Comparison of ENCODE assay signal across 8 cellular contexts in the genomic region with DNA sequence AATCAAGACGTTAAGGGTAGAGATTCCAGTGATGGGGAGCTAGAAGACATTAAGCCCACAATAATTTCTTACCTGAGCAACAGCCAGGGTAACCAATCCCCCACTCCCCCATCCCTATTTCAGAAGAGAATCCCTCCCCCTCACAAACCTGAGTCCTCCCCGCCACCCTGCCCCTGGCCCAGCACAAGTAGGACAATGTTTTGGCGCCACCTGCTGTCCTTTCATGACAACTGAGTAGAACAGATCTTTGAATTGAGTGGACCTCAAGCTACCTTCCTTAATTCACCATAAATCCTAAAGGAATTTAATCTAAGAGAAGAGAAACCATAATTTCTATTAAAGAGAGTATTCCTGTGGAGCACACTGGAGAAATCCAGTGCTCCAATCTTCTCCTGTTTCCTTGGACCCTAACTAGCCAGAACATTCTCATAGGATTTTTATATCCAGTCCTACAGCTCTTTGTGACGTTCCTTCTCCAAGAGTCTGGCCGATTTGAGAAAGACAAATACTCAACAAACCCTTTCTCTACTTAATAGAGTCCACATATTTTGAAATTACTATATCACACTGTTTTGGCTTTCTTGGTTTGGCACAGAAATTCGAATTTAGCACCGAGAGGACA. TPM values are rescaled to one million over a fixed set of nuclear protein-coding genes. Genes with fewer than 3 reads are reported as not detected.
A peak's percentile ranks its signal among the peaks of the same experiment; 100 is the strongest.
DNase-seq lines count a peak whose midpoint lies in the region; ATAC-seq and TF ChIP-seq lines count a peak whose summit lies in the region.

No MANE protein-coding gene starts in this region.

- H3K9me3 Mint-ChIP-seq in CD8-positive, alpha-beta T cell: no peaks in the 10 kb centered on the region
- no peaks in the 10 kb centered on the region for H3K9me3 Mint-ChIP-seq in activated naive CD8-positive, alpha-beta T cell treated with anti-CD3 and anti-CD28 coated beads, Interleukin-2, amount 10 ng/mL, durations not matched to agents 7 days and 5 days

- peaks cover 8% of the 10 kb centered on the region for H3K4me1 Mint-ChIP-seq in CD8-positive, alpha-beta T cell (ENCODE audit: low read depth)
- H3K4me1 Mint-ChIP-seq in activated naive CD8-positive, alpha-beta T cell treated with anti-CD3 and anti-CD28 coated beads, Interleukin-2, amount 10 ng/mL, durations not matched to agents 7 days and 5 days: peaks cover 5% of the 10 kb centered on the region

- H3K4me1 ChIP-seq in CD8-positive, alpha-beta T cell (ENCODE audit: insufficient read depth, low read length): peaks cover 6% of the 10 kb centered on the region
- H3K4me1 ChIP-seq in heart right ventricle: peaks cover 0 to 26% (median 14%) of the 10 kb centered on the region in 9 donors
- H3K4me1 ChIP-seq in sigmoid colon: no peaks in the 10 kb centered on the region

- H3K4me3 ChIP-seq in CD8-positive, alpha-beta T cell (ENCODE audit: low read depth, low read length): no peak overlapping the region
- no peak overlapping the region for H3K4me3 ChIP-seq in HFF-Myc (replicated peaks; ENCODE audit: low read depth, low read length)
- no peak overlapping the region for H3K4me3 ChIP-seq in heart right ventricle
- no peak overlapping the region for H3K4me3 ChIP-seq in sigmoid colon

- no peaks in the 10 kb centered on the region for H3K27me3 Mint-ChIP-seq in CD8-positive, alpha-beta T cell (ENCODE audit: low read depth)
- H3K27me3 Mint-ChIP-seq in activated naive CD8-positive, alpha-beta T cell treated with anti-CD3 and anti-CD28 coated beads, Interleukin-2, amount 10 ng/mL, durations not matched to agents 7 days and 5 days: no peaks in the 10 kb centered on the region

- H3K27ac Mint-ChIP-seq in CD8-positive, alpha-beta T cell: no peak overlapping the region
- no peak overlapping the region for H3K27ac Mint-ChIP-seq in activated naive CD8-positive, alpha-beta T cell treated with anti-CD3 and anti-CD28 coated beads, Interleukin-2, amount 10 ng/mL, durations not matched to agents 7 days and 5 days

- no peak for TF ChIP-seq EP300 in sigmoid colon (IDR thresholded peaks at IDR 0.05)

- no peaks in the 10 kb centered on the region for H3K9me3 ChIP-seq in CD8-positive, alpha-beta T cell (ENCODE audit: low read length)
- H3K9me3 ChIP-seq in heart right ventricle (no peaks in the 10 kb centered on the region), sigmoid colon (no peaks in the 10 kb centered on the region)

- H3K4me3 Mint-ChIP-seq in CD8-positive, alpha-beta T cell: no peak overlapping the region
- H3K4me3 Mint-ChIP-seq in activated naive CD8-positive, alpha-beta T cell treated with anti-CD3 and anti-CD28 coated beads, Interleukin-2, amount 10 ng/mL, durations not matched to agents 7 days and 5 days: no peak overlapping the region

- POLR2A ChIA-PET in CD8-positive, alpha-beta T cell (lab: Charles Lee): interaction anchor here (0.6 kb wide), 1 partner anchor 53 kb away, joined by 3 read pairs; no protein-coding TSS in a partner anchor
- POLR2A ChIA-PET in activated naive CD8-positive, alpha-beta T cell treated with anti-CD3 and anti-CD28 coated beads, Interleukin-2, amount 10 ng/mL, durations not matched to agents 7 days and 5 days (lab: Charles Lee): interaction anchor here (0.6 kb wide), 1 partner anchor 92 kb away, joined by 5 read pairs; no protein-coding TSS in a partner anchor

- DNase-seq in CD8-positive, alpha-beta T cell: peak in 6 of 7 experiments; percentile 34 to 66 (median 62)
- DNase-seq in HFF-Myc (ENCODE audit: extremely low read depth, low read depth) (no peak), SK-N-DZ (ENCODE audit: low spot score) (peak; percentile 62), heart right ventricle (peak; percentile 39 to 70), sigmoid colon (no peak), occipital lobe (lab: John Stamatoyannopoulos, UW) (no peak)
- peak; percentile 49 for DNase-seq in activated naive CD8-positive, alpha-beta T cell treated with anti-CD3 and anti-CD28 coated beads, Interleukin-2, amount 10 ng/mL, durations not matched to agents 7 days and 5 days

- intact Hi-C loops in CD8-positive, alpha-beta T cell (cut with DNase I, micrococcal nuclease): loop anchor here (1.0 to 10.0 kb wide), 4 partner anchors 61 to 265 kb away; a partner anchor contains a TSS
- intact Hi-C loops in heart right ventricle (cut with DNase I): loop anchor here (1.0 to 10.0 kb wide), 9 partner anchors 35 to 65 kb away; no protein-coding TSS in a partner anchor
- intact Hi-C loops in sigmoid colon (cut with DNase I): loop anchor here (1.0 kb wide), 1 partner anchor 61 kb away; no protein-coding TSS in a partner anchor

- WGBS in heart right ventricle, 2 donors: 52 to 57% methylated on average over 7 of the region's 7 CpGs
- WGBS in sigmoid colon, 2 donors: 48 to 63% methylated on average over 7 of the region's 7 CpGs

- CTCF ChIA-PET in CD8-positive, alpha-beta T cell (lab: Charles Lee): interaction anchor here (0.7 to 9.9 kb wide), 32 partner anchors 8 to 267 kb away, joined by 3 to 95 read pairs (median 4); a partner anchor contains a TSS

- TF ChIP-seq CTCF in CD8-positive, alpha-beta T cell (IDR thresholded peaks at IDR 0.05): peak; percentile 80
- peak; percentile 73 for TF ChIP-seq CTCF in HFF-Myc (IDR thresholded peaks at IDR 0.05; ENCODE audit: low read depth, low read length, missing control alignments)
- TF ChIP-seq CTCF in heart right ventricle (IDR thresholded peaks at IDR 0.05): peak; percentile 47 to 85 (median 77)
- peak in 3 of 4 experiments; percentile 47 to 66 (median 52) for TF ChIP-seq CTCF in sigmoid colon (IDR thresholded peaks at IDR 0.05)

- no peaks in the 10 kb centered on the region for H3K36me3 ChIP-seq in CD8-positive, alpha-beta T cell (ENCODE audit: insufficient read depth, low read length)
- H3K36me3 ChIP-seq in heart right ventricle (no peaks in the 10 kb centered on the region), sigmoid colon (no peaks in the 10 kb centered on the region)

- no peak for ATAC-seq in CD8-positive, alpha-beta T cell
- ATAC-seq in activated naive CD8-positive, alpha-beta T cell treated with anti-CD3 and anti-CD28 coated beads, Interleukin-2, amount 10 ng/mL, durations not matched to agents 7 days and 5 days (ENCODE audit: low read depth): no peak
- ATAC-seq in heart right ventricle (peak in 7 of 8 donors; percentile 62 to 92 (median 78)), HG02981 (IDR thresholded peaks at IDR 0.05; ENCODE audit: unreplicated experiment) (no peak)

- no peak overlapping the region for H3K27ac ChIP-seq in CD8-positive, alpha-beta T cell (ENCODE audit: low read depth, low read length)
- H3K27ac ChIP-seq in heart right ventricle (no peak overlapping the region), sigmoid colon (no peak overlapping the region)

- peaks cover 19% of the 10 kb centered on the region for H3K36me3 Mint-ChIP-seq in CD8-positive, alpha-beta T cell
- no peaks in the 10 kb centered on the region for H3K36me3 Mint-ChIP-seq in activated naive CD8-positive, alpha-beta T cell treated with anti-CD3 and anti-CD28 coated beads, Interleukin-2, amount 10 ng/mL, durations not matched to agents 7 days and 5 days

- H3K27me3 ChIP-seq in CD8-positive, alpha-beta T cell (ENCODE audit: insufficient read depth, low read length): no peaks in the 10 kb centered on the region
- H3K27me3 ChIP-seq in heart right ventricle (no peaks in the 10 kb centered on the region), sigmoid colon (no peaks in the 10 kb centered on the region)

- no peak for TF ChIP-seq POLR2A in sigmoid colon (IDR thresholded peaks at IDR 0.05)

RNA-seq across cellular contexts. Expression of a gene that starts 41.1 kb away (rescaled TPM):
- total RNA-seq in CD8-positive, alpha-beta T cell: 1 to 10 TPM; 7.2 to 8.1 TPM
- 33.1 and 34.2 TPM in 2 replicates for polyA plus RNA-seq in SK-N-DZ (2014; cell fraction: cytosol; rRNA removed)
- polyA plus RNA-seq in SK-N-DZ (2014; cell fraction: nucleus; rRNA removed): 13.9 and 14.7 TPM in 2 replicates
- 10 to 100 TPM; 16.7 to 17.1 TPM for total RNA-seq in activated naive CD8-positive, alpha-beta T cell treated with anti-CD3 and anti-CD28 coated beads, Interleukin-2, amount 10 ng/mL, durations not matched to agents 7 days and 5 days
- total RNA-seq in heart right ventricle: 10 to 100 TPM in 1 of 10 donors, 1 to 10 TPM in 9; 4.7 to 12.0 (median 7.1) TPM
- polyA plus RNA-seq in heart right ventricle: 1 to 10 TPM; 3.8 to 9.6 TPM
- 10 to 100 TPM; 15.1 to 22.5 (median 18.4) TPM for total RNA-seq in sigmoid colon
- polyA plus RNA-seq in sigmoid colon: 10 to 100 TPM; 23.6 to 60.1 (median 50.2) TPM
- 9.2 TPM for total RNA-seq in occipital lobe

RNA-seq across cellular contexts. Expression of a gene that starts 50.3 kb away (rescaled TPM):
- total RNA-seq in CD8-positive, alpha-beta T cell: under 1 TPM; 0.73 to 0.94 TPM
- 0.12 and 0.27 TPM in 2 replicates for polyA plus RNA-seq in SK-N-DZ (2014; cell fraction: cytosol; rRNA removed)
- 2.8 and 3.0 TPM in 2 replicates for polyA plus RNA-seq in SK-N-DZ (2014; cell fraction: nucleus; rRNA removed)
- total RNA-seq in activated naive CD8-positive, alpha-beta T cell treated with anti-CD3 and anti-CD28 coated beads, Interleukin-2, amount 10 ng/mL, durations not matched to agents 7 days and 5 days: 1 to 10 TPM; 4.4 to 4.7 TPM
- total RNA-seq in heart right ventricle (1 to 10 TPM in 2 of 10 donors, under 1 TPM in 8; 0.30 to 2.1 (median 0.47) TPM), sigmoid colon (1 to 10 TPM in 1 of 4 donors, under 1 TPM in 3; 0.14 to 3.9 (median 0.67) TPM), occipital lobe (0.31 TPM)
- polyA plus RNA-seq in heart right ventricle (1 to 10 TPM in 1 of 2 donors, under 1 TPM in 1; 0.28 to 1.8 TPM), sigmoid colon (1 to 10 TPM in 2 of 3 donors, under 1 TPM in 1; 0.60 to 6.5 (median 1.6) TPM)

RNA-seq across cellular contexts. Expression of a gene that starts 57.2 kb away (rescaled TPM):
- total RNA-seq in CD8-positive, alpha-beta T cell: 10 to 100 TPM; 41.0 to 46.0 TPM
- 56.2 and 60.6 TPM in 2 replicates for polyA plus RNA-seq in SK-N-DZ (2014; cell fraction: cytosol; rRNA removed)
- 38.7 and 46.6 TPM in 2 replicates for polyA plus RNA-seq in SK-N-DZ (2014; cell fraction: nucleus; rRNA removed)
- 10 to 100 TPM; 77.3 to 77.6 TPM for total RNA-seq in activated naive CD8-positive, alpha-beta T cell treated with anti-CD3 and anti-CD28 coated beads, Interleukin-2, amount 10 ng/mL, durations not matched to agents 7 days and 5 days
- total RNA-seq in heart right ventricle (10 to 100 TPM; 52.5 to 80.6 (median 63.6) TPM), sigmoid colon (10 to 100 TPM; 24.1 to 38.5 (median 34.1) TPM), occipital lobe (39.3 TPM)
- polyA plus RNA-seq in heart right ventricle (10 to 100 TPM; 35.5 to 84.7 TPM), sigmoid colon (10 to 100 TPM; 53.5 to 79.5 (median 59.4) TPM)

RNA-seq across cellular contexts. Expression of a gene that starts 58.5 kb away (rescaled TPM):
- total RNA-seq in CD8-positive, alpha-beta T cell: 10 to 100 TPM; 76.7 to 79.0 TPM
- 70.9 and 75.3 TPM in 2 replicates for polyA plus RNA-seq in SK-N-DZ (2014; cell fraction: cytosol; rRNA removed)
- 59.0 and 78.6 TPM in 2 replicates for polyA plus RNA-seq in SK-N-DZ (2014; cell fraction: nucleus; rRNA removed)
- 100 to 1,000 TPM; 129 TPM for total RNA-seq in activated naive CD8-positive, alpha-beta T cell treated with anti-CD3 and anti-CD28 coated beads, Interleukin-2, amount 10 ng/mL, durations not matched to agents 7 days and 5 days
- total RNA-seq in heart right ventricle (10 to 100 TPM; 24.1 to 47.3 (median 30.6) TPM), sigmoid colon (10 to 100 TPM; 37.3 to 48.2 (median 43.2) TPM), occipital lobe (73.8 TPM)
- polyA plus RNA-seq in heart right ventricle (10 to 100 TPM; 11.3 to 39.0 TPM), sigmoid colon (10 to 100 TPM; 36.6 to 81.3 (median 43.5) TPM)

RNA-seq across cellular contexts. Expression of a gene that starts 58.8 kb away (rescaled TPM):
- not detected for total RNA-seq in CD8-positive, alpha-beta T cell
- 0.03 and 0.20 TPM in 2 replicates for polyA plus RNA-seq in SK-N-DZ (2014; cell fraction: cytosol; rRNA removed)
- 0.15 TPM in 1 of 2 replicates, not detected in the other for polyA plus RNA-seq in SK-N-DZ (2014; cell fraction: nucleus; rRNA removed)
- not detected for total RNA-seq in activated naive CD8-positive, alpha-beta T cell treated with anti-CD3 and anti-CD28 coated beads, Interleukin-2, amount 10 ng/mL, durations not matched to agents 7 days and 5 days
- under 1 TPM in 1 of 10 donors, not detected in 9; 0.16 TPM for total RNA-seq in heart right ventricle
- polyA plus RNA-seq in heart right ventricle: under 1 TPM in 1 of 2 donors, not detected in 1; 0.03 TPM
- not detected for total RNA-seq in sigmoid colon
- polyA plus RNA-seq in sigmoid colon: 10 to 100 TPM; 12.9 to 36.1 (median 21.6) TPM
- total RNA-seq in occipital lobe: 0.16 TPM

Comparison
In these comparisons a context has a peak if more than half of its experiments do, and no peak if none do; other contexts are left out.
1. ATAC-seq: peak in heart right ventricle (7 of 8); none in CD8-positive, alpha-beta T cell (single experiment), activated naive CD8-positive, alpha-beta T cell treated with anti-CD3 and anti-CD28 coated beads, Interleukin-2, amount 10 ng/mL, durations not matched to agents 7 days and 5 days (single experiment) and HG02981 (single experiment).
2. DNase-seq: peak in CD8-positive, alpha-beta T cell (6 of 7), SK-N-DZ (single experiment), activated naive CD8-positive, alpha-beta T cell treated with anti-CD3 and anti-CD28 coated beads, Interleukin-2, amount 10 ng/mL, durations not matched to agents 7 days and 5 days (single experiment) and heart right ventricle (2 of 2); none in HFF-Myc (single experiment), sigmoid colon (single experiment) and occipital lobe (single experiment).
3. Peak in every context shown above with its lines, with median percentiles within 50 percentile points of each other: CTCF ChIP-seq.